In genomic region chr6:23964865-23965264, GRCh38 we compare ENCODE assay signal across 1 cellular context.
TF ChIP-seq lines count a peak whose summit lies in the region.

No MANE protein-coding gene starts in this region.

TF ChIP-seq in HepG2, 621 proteins besides CTCF, POLR2A, EP300 and RAD21 (continued from another document):
- TF ChIP-seq ZSCAN5A (CRISPR knock-in tag; IDR thresholded peaks at IDR 0.05; ENCODE audit: borderline replicate concordance) (no peak), ZNF670 (CRISPR knock-in tag; IDR thresholded peaks at IDR 0.05; ENCODE audit: borderline replicate concordance) (no peak), TOE1 (CRISPR knock-in tag; IDR thresholded peaks at IDR 0.05) (no peak), MBNL3 (CRISPR knock-in tag; conservative IDR thresholded peaks at IDR 0.05) (no peak), MLXIP (CRISPR knock-in tag; IDR thresholded peaks at IDR 0.05; ENCODE audit: borderline replicate concordance) (no peak), NFAT5 (CRISPR knock-in tag; IDR thresholded peaks at IDR 0.05) (no peak), CEBPB (IDR thresholded peaks at IDR 0.05; ENCODE audit: borderline replicate concordance, low read depth, low read length) (peak; percentile 90)
